8 cellular contexts compared by ENCODE assay signal in the genomic region with DNA sequence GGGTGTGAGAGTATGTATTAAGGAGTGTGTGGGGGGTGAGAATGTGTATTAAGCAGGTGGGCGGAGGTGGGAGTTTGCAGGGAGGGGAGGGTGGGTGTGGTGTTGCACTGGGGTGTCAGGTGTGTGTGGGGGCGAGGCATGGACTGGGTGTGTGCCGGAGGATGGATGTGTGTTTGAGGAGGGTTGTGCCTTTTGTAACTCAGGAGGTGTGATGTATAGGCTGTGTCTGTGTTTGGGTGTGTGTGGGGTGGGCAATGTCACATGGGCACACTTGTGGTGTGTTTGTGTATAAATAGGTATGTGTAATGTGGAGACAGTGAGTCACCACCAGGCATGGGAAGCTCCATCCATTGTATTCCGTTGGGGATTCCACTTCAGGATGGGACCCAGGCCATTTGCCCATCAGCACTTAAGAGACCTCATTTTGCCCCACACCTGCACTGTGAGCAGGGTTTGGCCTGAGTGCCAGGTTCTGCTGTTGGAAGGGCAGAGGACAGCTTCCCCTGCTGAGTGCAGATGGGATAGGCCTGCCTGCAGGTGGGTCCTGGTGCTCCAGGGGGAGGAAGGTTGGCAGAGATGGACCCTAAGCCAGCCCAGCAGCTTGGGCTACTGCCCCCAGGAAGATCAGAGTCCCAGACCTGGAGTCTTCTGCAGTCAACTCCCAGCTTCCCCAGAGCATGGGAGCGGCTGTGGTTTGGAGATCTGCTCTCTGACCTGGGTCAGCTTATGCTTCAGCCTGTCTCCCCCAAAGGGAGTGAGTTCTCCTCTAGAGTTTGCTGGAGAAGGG. TPM values are rescaled to one million over a fixed set of nuclear protein-coding genes. Genes with fewer than 3 reads are reported as not detected.
DNase-seq lines count a peak whose midpoint lies in the region; ATAC-seq, FAIRE-seq and TF ChIP-seq lines count a peak whose summit lies in the region.

No MANE protein-coding gene starts in this region.

- no peaks in the 10 kb centered on the region for H3K9me3 Mint-ChIP-seq in T-cell

- H3K36me3 Mint-ChIP-seq in T-cell, result no peaks in the 10 kb centered on the region

- peaks cover 0 to 11% (median 0%) of the 10 kb centered on the region in 3 donors for H3K27me3 ChIP-seq in sigmoid colon

- peak; percentile 42 for DNase-seq in GM13976 (ENCODE audit: low spot score)
- DNase-seq in T-cell, result no peak
- DNase-seq in left cardiac atrium, result peak; percentile 68
- no peak for DNase-seq in sigmoid colon
- DNase-seq in medulla oblongata (ENCODE audit: extremely low spot score), result no peak
- no peak for DNase-seq in stimulated activated CD8-positive, alpha-beta memory T cell treated with anti-CD3 and anti-CD28 coated beads, Interleukin-4, amount 100 ng/mL, for 48 hours
- DNase-seq in frontal cortex (ENCODE audit: low spot score in 2 of 2), result no peak

- no peak for FAIRE-seq in frontal cortex (lab: Jason Lieb, UNC)

- H3K4me3 Mint-ChIP-seq in T-cell, result peak overlapping the region; percentile 25 to 56 (median 44)

- H3K4me3 ChIP-seq in sigmoid colon, result peak overlapping the region in 3 of 4 donors; percentile 44 to 57 (median 52)

- ATAC-seq in T-cell (replicated peaks in 1 of 4), result no peak
- ATAC-seq in left cardiac atrium, result peak; percentile 45 to 62
- no peak for ATAC-seq in HG03520 (IDR thresholded peaks at IDR 0.05; ENCODE audit: unreplicated experiment)

- intact Hi-C loops in left cardiac atrium (cut with DNase I) (loop anchor here in 1 of 2 donors (10.0 kb wide), 1 partner anchor 153 kb away; no protein-coding TSS in a partner anchor), sigmoid colon (cut with DNase I) (loop anchor here (5.0 to 10.0 kb wide), 3 partner anchors 39 to 813 kb away; a partner anchor contains a TSS)

- in situ Hi-C loops in GM13976 (cut with MboI; ENCODE audit: low sequenced_read_pairs, unreplicated experiment), result no loop called here

- TF ChIP-seq POLR2A in sigmoid colon (IDR thresholded peaks at IDR 0.05), result no peak

- WGBS in sigmoid colon, 2 donors, result 28 to 65% methylated on average over 5 of the region's 5 CpGs

- peaks cover 4 to 21% (median 14%) of the 10 kb centered on the region in 3 donors for H3K4me1 Mint-ChIP-seq in T-cell

- no peaks in the 10 kb centered on the region for H3K36me3 ChIP-seq in sigmoid colon

- peaks cover 0 to 29% (median 22%) of the 10 kb centered on the region in 4 donors for H3K4me1 ChIP-seq in sigmoid colon

- peaks cover 24 to 67% of the 10 kb centered on the region in 2 donors for H3K27me3 Mint-ChIP-seq in T-cell

- no peak for TF ChIP-seq EP300 in sigmoid colon (IDR thresholded peaks at IDR 0.05)

- H3K27ac Mint-ChIP-seq in T-cell, result no peak overlapping the region

- CTCF ChIA-PET in T-cell (lab: Charles Lee), result no interaction called here

- no peaks in the 10 kb centered on the region for H3K9me3 ChIP-seq in sigmoid colon

- POLR2A ChIA-PET in T-cell (lab: Charles Lee), result no interaction called here

- no peak overlapping the region for H3K27ac ChIP-seq in sigmoid colon

- TF ChIP-seq CTCF in GM13976 (IDR thresholded peaks at IDR 0.05; ENCODE audit: borderline replicate concordance, control extremely low read depth, extremely low read depth, insufficient read depth, missing control alignments), result no peak
- TF ChIP-seq CTCF in sigmoid colon (IDR thresholded peaks at IDR 0.05), result no peak

RNA-seq across cellular contexts. Expression of a gene that starts 5.9 kb away (rescaled TPM):
- total RNA-seq in T-cell, result under 1 TPM in 4 of 5 donors, not detected in 1; 0.08 to 0.19 (median 0.12) TPM
- 10 to 100 TPM; 12.4 to 17.7 TPM for total RNA-seq in left cardiac atrium
- 1 to 10 TPM; 1.4 to 3.0 (median 1.7) TPM for total RNA-seq in sigmoid colon
- 10 to 100 TPM in 1 of 3 donors, 1 to 10 TPM in 2; 1.8 to 12.7 (median 2.8) TPM for polyA plus RNA-seq in sigmoid colon
- 2.9 TPM for total RNA-seq in frontal cortex

Comparison
In these comparisons a context has a peak if more than half of its experiments do, and no peak if none do; other contexts are left out.
1. DNase-seq: peak in GM13976 (single experiment) and left cardiac atrium (single experiment); none in T-cell (0 of 34), sigmoid colon (single experiment), medulla oblongata (single experiment), stimulated activated CD8-positive, alpha-beta memory T cell treated with anti-CD3 and anti-CD28 coated beads, Interleukin-4, amount 100 ng/mL, for 48 hours (single experiment) and frontal cortex (0 of 2).
2. ATAC-seq: peak in left cardiac atrium (2 of 2); none in T-cell (0 of 4) and HG03520 (single experiment).